ENCODE assay signal across 8 cellular contexts in the genomic region with DNA sequence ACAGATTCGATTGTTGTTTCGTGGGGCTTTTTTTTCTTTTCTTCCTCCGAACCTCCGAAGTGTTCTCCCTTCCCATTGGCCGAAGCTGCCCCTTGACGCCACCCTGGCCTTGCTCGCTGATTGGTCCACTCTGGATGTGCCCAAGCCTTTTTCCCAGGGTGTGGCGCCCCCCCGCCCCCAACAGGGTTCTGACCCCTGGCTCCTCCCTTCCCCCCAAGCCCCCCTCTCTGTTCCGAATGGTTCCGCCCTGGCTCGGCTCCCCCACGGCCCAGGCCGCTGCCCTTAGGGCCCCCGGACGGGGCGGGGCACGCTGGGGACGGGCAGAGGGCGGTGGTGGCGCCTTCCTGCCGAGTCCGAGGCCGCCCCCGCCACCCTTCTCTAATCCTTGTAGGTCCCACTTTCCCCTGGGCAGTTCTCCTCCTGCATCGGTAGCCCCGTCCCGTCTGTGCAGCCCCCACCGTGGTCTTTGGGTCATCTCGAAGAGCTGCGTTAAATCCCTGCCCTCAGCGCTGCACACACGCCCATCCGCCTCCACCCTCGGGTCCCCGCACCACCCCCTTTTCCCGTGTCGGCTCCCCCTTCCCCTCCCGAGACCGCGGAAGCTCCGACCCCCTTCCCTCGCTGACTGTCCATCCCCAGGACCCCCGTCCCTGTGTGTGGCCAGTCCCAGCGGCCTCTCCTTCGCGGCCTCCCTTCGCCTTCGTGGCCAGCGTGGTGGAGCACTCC.
DNase-seq lines count a peak whose midpoint lies in the region; ATAC-seq lines count a peak whose summit lies in the region.

No MANE protein-coding gene starts in this region.

- ATAC-seq in GM18498 (IDR thresholded peaks at IDR 0.05; ENCODE audit: unreplicated experiment) (peak; percentile 67), HG02938 (IDR thresholded peaks at IDR 0.05; ENCODE audit: unreplicated experiment) (peak; percentile 62)

- DNase-seq in 8988T (peak; percentile 53), NCI-H1930 (lab: John Stamatoyannopoulos, UW) (peak; percentile 58 to 59), dedifferentiated amniotic fluid mesenchymal stem cell (ENCODE audit: extremely low spot score) (peak; percentile 85), left kidney (ENCODE audit: low read depth, low spot score) (peak; percentile 95)
- DNase-seq in activated CD4-positive, alpha-beta T cell treated with anti-CD3 and anti-CD28 coated beads for 1 hour: peak; percentile 32
- DNase-seq in stimulated activated CD4-positive, alpha-beta T cell treated with anti-CD3 and anti-CD28 coated beads, Interleukin-1b, Interleukin-23, amount 100 ng/mL, for 4 hours (ENCODE audit: low read depth in 2 of 2): peak; percentile 9 to 32

Comparison
In these comparisons a context has a peak if more than half of its experiments do, and no peak if none do; other contexts are left out.
1. Peak in every context shown above with its lines: DNase-seq and ATAC-seq.
2. DNase-seq: peak in every context shown above with its lines; median percentile 95 in left kidney; 85 in dedifferentiated amniotic fluid mesenchymal stem cell; 58 in NCI-H1930; 53 in 8988T; 32 in activated CD4-positive, alpha-beta T cell treated with anti-CD3 and anti-CD28 coated beads for 1 hour; 20 in stimulated activated CD4-positive, alpha-beta T cell treated with anti-CD3 and anti-CD28 coated beads, Interleukin-1b, Interleukin-23, amount 100 ng/mL, for 4 hours.